ENCODE assay signal across 14 cellular contexts in genomic region chr5:157335534-157336422, GRCh38.
DNase-seq lines count a peak whose midpoint lies in the region; ATAC-seq and TF ChIP-seq lines count a peak whose summit lies in the region.
"Had no signal": no experiment of that assay in that cellular context is flagged by ENCODE, and none has a peak within 500 bp of the region (broad histone marks: within the 10 kb centered on the region; RNA-seq: fewer than 3 reads in every experiment).

No MANE protein-coding gene starts in this region.

- H3K9me3 ChIP-seq in MG63 (peaks cover 6% of the 10 kb centered on the region), gastrocnemius medialis (no peaks in the 10 kb centered on the region)
- H3K9me3 ChIP-seq: esophagus squamous epithelium had no signal

- POLR2A ChIA-PET in RWPE1 (lab: Yijun Ruan, JAX; ENCODE audit: low non-redundant PET): no interaction called here

- TF ChIP-seq POLR2A in gastrocnemius medialis (IDR thresholded peaks at IDR 0.05): no peak

- H3K4me3 ChIP-seq in MG63: no peak overlapping the region
- H3K4me3 ChIP-seq in gastrocnemius medialis: no peak overlapping the region
- H3K4me3 ChIP-seq: coronary artery, esophagus squamous epithelium had no signal

- intact Hi-C loops in gastrocnemius medialis (cut with DNase I; ENCODE audit: low total_unique reads): no loop called here

- peak overlapping the region in 2 of 4 donors; percentile 10 to 31 for H3K27ac ChIP-seq in gastrocnemius medialis
- no peak overlapping the region for H3K27ac ChIP-seq in RWPE1

- ATAC-seq in gastrocnemius medialis: peak; percentile 62 to 63
- no peak for ATAC-seq in GM18907 (IDR thresholded peaks at IDR 0.05; ENCODE audit: unreplicated experiment)
- no peak for ATAC-seq in HG03469 (IDR thresholded peaks at IDR 0.05; ENCODE audit: unreplicated experiment)
- ATAC-seq in GM21526 (IDR thresholded peaks at IDR 0.05; ENCODE audit: low FRiP score, unreplicated experiment): no peak

- H3K36me3 ChIP-seq in MG63 (no peaks in the 10 kb centered on the region), gastrocnemius medialis (no peaks in the 10 kb centered on the region)

- CTCF ChIA-PET in RWPE1 (lab: Yijun Ruan, JAX): interaction anchor here (0.6 to 1.0 kb wide), 7 partner anchors 7 to 136 kb away, joined by 3 to 5 read pairs (median 3); no protein-coding TSS in a partner anchor

- DNase-seq in Daoy (ENCODE audit: low read depth) (peak; percentile 59), MG63 (peak; percentile 38), fibroblast of peridontal ligament (ENCODE audit: extremely low read depth) (peak; percentile 94), gastrocnemius medialis (no peak), RWPE1 (ENCODE audit: low spot score) (no peak)
- DNase-seq: activated B cell treated with CpG ODN at 0.5 μM for 24 hours; activated CD8-positive, alpha-beta memory T cell treated with anti-CD3 and anti-CD28 coated beads, Interleukin-2, amount 50 U/mL, for 48 hours; CD4-positive, alpha-beta T cell; esophagus squamous epithelium; mammary epithelial cell had no signal

- no peaks in the 10 kb centered on the region for H3K4me1 ChIP-seq in gastrocnemius medialis

- H3K27me3 ChIP-seq in MG63 (no peaks in the 10 kb centered on the region), gastrocnemius medialis (no peaks in the 10 kb centered on the region)
- H3K27me3 ChIP-seq: esophagus squamous epithelium had no signal

- TF ChIP-seq CTCF in gastrocnemius medialis (IDR thresholded peaks at IDR 0.05 in 4 of 5, conservative IDR thresholded peaks at IDR 0.05 in 1 of 5) (no peak), RWPE1 (conservative IDR thresholded peaks at IDR 0.05; ENCODE audit: low read depth) (no peak)

- in situ Hi-C loops in gastrocnemius medialis (cut with MboI; ENCODE audit: low sequenced_read_pairs in 4 of 4): loop anchor here in 2 of 4 donors (10.0 kb wide), 2 partner anchors 139 to 379 kb away; no protein-coding TSS in a partner anchor

Comparison
In these comparisons a context has a peak if more than half of its experiments do, and no peak if none do; other contexts are left out.
1. DNase-seq: peak in Daoy (single experiment), MG63 (single experiment) and fibroblast of peridontal ligament (single experiment); none in gastrocnemius medialis (0 of 2) and RWPE1 (single experiment).
2. ATAC-seq: peak in gastrocnemius medialis (2 of 2); none in GM18907 (single experiment), HG03469 (single experiment) and GM21526 (single experiment).